ENCODE assay signal across 5 cellular contexts in the genomic region with DNA sequence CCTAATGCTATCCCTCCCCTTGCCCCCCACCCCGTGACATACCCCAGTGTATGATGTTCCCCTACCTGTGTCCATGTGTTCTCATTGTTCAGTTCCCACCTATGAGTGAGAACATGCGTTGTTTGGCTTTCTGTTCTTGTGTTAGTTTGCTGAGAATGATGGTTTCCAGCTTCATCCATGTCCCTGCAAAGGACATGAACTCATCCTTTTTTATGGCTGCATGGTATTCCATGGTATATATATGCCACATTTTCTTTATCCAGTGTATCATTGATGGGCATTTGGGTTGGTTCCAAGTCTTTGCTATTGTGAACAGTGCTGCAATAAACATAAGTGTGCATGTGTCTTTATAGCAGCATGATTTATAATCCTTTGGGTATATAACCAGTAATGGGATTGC. TPM values are rescaled to one million over a fixed set of nuclear protein-coding genes. Genes with fewer than 3 reads are reported as not detected.
"Had no signal": no experiment of that assay in that cellular context is flagged by ENCODE, and none has a peak within 500 bp of the region (broad histone marks: within the 10 kb centered on the region; RNA-seq: fewer than 3 reads in every experiment).

No MANE protein-coding gene starts in this region.

RNA-seq across cellular contexts. Expression of a gene that starts 0.7 kb away (rescaled TPM):
- total RNA-seq: cardiac muscle cell, chondrocyte, epithelial cell of proximal tubule, fibroblast of villous mesenchyme had no signal
- polyA plus RNA-seq: cardiac muscle cell, SK-N-SH had no signal

RNA-seq across cellular contexts. Expression of a gene that starts 55.5 kb away (rescaled TPM):
- total RNA-seq: cardiac muscle cell, chondrocyte, epithelial cell of proximal tubule, fibroblast of villous mesenchyme had no signal
- polyA plus RNA-seq: cardiac muscle cell, SK-N-SH had no signal
